8 cellular contexts compared by ENCODE assay signal in genomic region chr2:234951386-234952269, GRCh38. TPM values are rescaled to one million over a fixed set of nuclear protein-coding genes. Genes with fewer than 3 reads are reported as not detected.
DNase-seq lines count a peak whose midpoint lies in the region; ATAC-seq and TF ChIP-seq lines count a peak whose summit lies in the region.

SH3BP4 (plus strand) TSS chr2:234952017; CDS start chr2:235035003, 82,986 bp downstream.

- in situ Hi-C loops in astrocyte of the cerebellum (cut with HindIII; ENCODE audit: low sequenced_read_pairs), result loop anchor here (25.0 kb wide), 2 partner anchors 264 to 389 kb away; no protein-coding TSS in a partner anchor

- no peaks in the 10 kb centered on the region for H3K9me3 ChIP-seq in PC-3 (ENCODE audit: low read length)
- no peaks in the 10 kb centered on the region for H3K9me3 ChIP-seq in right cardiac atrium (ENCODE audit: control insufficient read depth, low read length)

- no peaks in the 10 kb centered on the region for H3K36me3 ChIP-seq in PC-3 (ENCODE audit: low read depth, low read length)

- TF ChIP-seq CTCF in PC-3 (conservative IDR thresholded peaks at IDR 0.05; ENCODE audit: low read depth, low read length), result no peak
- no peak for TF ChIP-seq CTCF in astrocyte of the cerebellum (IDR thresholded peaks at IDR 0.05; ENCODE audit: low read depth, low read length, missing control alignments)

- peaks cover 31% of the 10 kb centered on the region for H3K4me1 ChIP-seq in PC-3 (ENCODE audit: insufficient read depth, low read length)
- H3K4me1 ChIP-seq in right cardiac atrium (ENCODE audit: control insufficient read depth, insufficient read depth, low read length), result peaks cover 5% of the 10 kb centered on the region

- H3K27me3 ChIP-seq in PC-3 (ENCODE audit: low read length) (no peaks in the 10 kb centered on the region), right cardiac atrium (ENCODE audit: control insufficient read depth, insufficient read depth) (no peaks in the 10 kb centered on the region)

- peak within 1 kb of the TSS; percentile 29 for H3K27ac ChIP-seq in PC-3 (ENCODE audit: low read length)
- peak within 1 kb of the TSS; percentile 1 for H3K27ac ChIP-seq in right cardiac atrium (ENCODE audit: low read length)

- DNase-seq in activated CD8-positive, alpha-beta memory T cell treated with anti-CD3 and anti-CD28 coated beads, Interleukin-2, amount 10 ng/mL, durations not matched to agents 7 days and 5 days, result no peak
- no peak for DNase-seq in activated CD8-positive, alpha-beta memory T cell treated with anti-CD3 and anti-CD28 coated beads for 24 hours
- DNase-seq in PC-3 (peak; percentile 62), astrocyte of the cerebellum (ENCODE audit: low read depth) (no peak), right cardiac atrium (peak; percentile 87 to 95 (median 94)), posterior cingulate gyrus (peak; percentile 70 to 97 (median 75)), NK-92 (lab: John Stamatoyannopoulos, UW; ENCODE audit: unreplicated experiment) (no peak)

- ATAC-seq in activated CD8-positive, alpha-beta memory T cell treated with anti-CD3 and anti-CD28 coated beads, Interleukin-2, amount 10 ng/mL, durations not matched to agents 7 days and 5 days, result peak; percentile 51
- ATAC-seq in PC-3 (peak; percentile 68), right cardiac atrium (peak; percentile 94), GM18511 (IDR thresholded peaks at IDR 0.05; ENCODE audit: unreplicated experiment) (no peak)

- peaks cover 73% of the 10 kb centered on the region for H3K27me3 Mint-ChIP-seq in activated CD8-positive, alpha-beta memory T cell treated with anti-CD3 and anti-CD28 coated beads, Interleukin-2, amount 10 ng/mL, durations not matched to agents 7 days and 5 days

- no peaks in the 10 kb centered on the region for H3K36me3 Mint-ChIP-seq in activated CD8-positive, alpha-beta memory T cell treated with anti-CD3 and anti-CD28 coated beads, Interleukin-2, amount 10 ng/mL, durations not matched to agents 7 days and 5 days

- H2AFZ ChIP-seq in PC-3 (ENCODE audit: low read length), result peak within 1 kb of the TSS; percentile 96

- intact Hi-C loops in PC-3 (cut with micrococcal nuclease) (loop anchor here (2.0 to 10.0 kb wide), 7 partner anchors 29 to 397 kb away; no protein-coding TSS in a partner anchor), right cardiac atrium (cut with DNase I) (loop anchor here in 1 of 4 donors (10.0 kb wide), 1 partner anchor 103 kb away; no protein-coding TSS in a partner anchor), posterior cingulate gyrus (cut with DNase I) (loop anchor here (5.0 kb wide), 2 partner anchors 39 to 101 kb away; no protein-coding TSS in a partner anchor)

- no TSS peak for BruUV-seq in PC-3 (replicated peaks; lab: Mats Ljungman, UMichigan)

- H3K4me1 Mint-ChIP-seq in activated CD8-positive, alpha-beta memory T cell treated with anti-CD3 and anti-CD28 coated beads, Interleukin-2, amount 10 ng/mL, durations not matched to agents 7 days and 5 days, result peaks cover 2% of the 10 kb centered on the region

- H3K79me2 ChIP-seq in PC-3 (ENCODE audit: low read length), result peaks cover 46% of the 10 kb centered on the region

- POLR2A ChIA-PET in PC-3 (lab: Charles Lee; ENCODE audit: unreplicated experiment), result interaction anchor here (0.6 to 1.0 kb wide), 2 partner anchors 30 to 99 kb away, joined by 9 to 18 read pairs; no protein-coding TSS in a partner anchor

- H3K9ac ChIP-seq in PC-3 (ENCODE audit: low read length), result peak within 1 kb of the TSS; percentile 83

- H3K27ac Mint-ChIP-seq in activated CD8-positive, alpha-beta memory T cell treated with anti-CD3 and anti-CD28 coated beads, Interleukin-2, amount 10 ng/mL, durations not matched to agents 7 days and 5 days, result no peak within 1 kb of the TSS

- H3K9me2 ChIP-seq in PC-3 (replicated peaks; ENCODE audit: low read length), result no peaks in the 10 kb centered on the region

- H3K4me3 Mint-ChIP-seq in activated CD8-positive, alpha-beta memory T cell treated with anti-CD3 and anti-CD28 coated beads, Interleukin-2, amount 10 ng/mL, durations not matched to agents 7 days and 5 days, result peak within 1 kb of the TSS; percentile 44

- CTCF ChIA-PET in activated CD8-positive, alpha-beta memory T cell treated with anti-CD3 and anti-CD28 coated beads, Interleukin-2, amount 10 ng/mL, durations not matched to agents 7 days and 5 days (lab: Charles Lee), result no interaction called here
- CTCF ChIA-PET in PC-3 (lab: Charles Lee), result no interaction called here

- no peaks in the 10 kb centered on the region for H3F3A ChIP-seq in PC-3 (ENCODE audit: low read length, unreplicated experiment)

- H3K4me3 ChIP-seq in PC-3 (ENCODE audit: low read length) (peak within 1 kb of the TSS; percentile 83), astrocyte of the cerebellum (ENCODE audit: low read depth, low read length) (peak within 1 kb of the TSS; percentile 92), right cardiac atrium (ENCODE audit: low read length) (peak within 1 kb of the TSS; percentile 94)

- H4K20me1 ChIP-seq in PC-3 (ENCODE audit: low read length), result 0 out of 2 replicates have a peak, but pooled peaks cover 6% of the 10 kb centered on the region

- no peaks in the 10 kb centered on the region for H3K9me3 Mint-ChIP-seq in activated CD8-positive, alpha-beta memory T cell treated with anti-CD3 and anti-CD28 coated beads, Interleukin-2, amount 10 ng/mL, durations not matched to agents 7 days and 5 days (ENCODE audit: low read depth)

- peak within 1 kb of the TSS; percentile 96 for H3K4me2 ChIP-seq in PC-3 (ENCODE audit: low read length)

- WGBS in right cardiac atrium, result under 1% methylated on average over 111 of the region's 113 CpGs

RNA-seq across cellular contexts. Expression of gene SH3BP4, which starts in this region (rescaled TPM):
- total RNA-seq in activated CD8-positive, alpha-beta memory T cell treated with anti-CD3 and anti-CD28 coated beads, Interleukin-2, amount 10 ng/mL, durations not matched to agents 7 days and 5 days, result under 1 TPM in 1 of 2 experiments, not detected in 1; 0.12 TPM
- total RNA-seq in PC-3 (2014; rRNA removed) (35.2 and 47.3 TPM in 2 replicates), right cardiac atrium (10 to 100 TPM; 18.4 to 32.0 (median 21.6) TPM)
- 12.3 TPM for polyA plus RNA-seq in right cardiac atrium

Comparison
In these comparisons a context has a peak if more than half of its experiments do, and no peak if none do; other contexts are left out.
1. RNA of gene SH3BP4 (total RNA-seq): 35.2 to 47.3 TPM in PC-3 and 18.4 to 32.0 TPM in right cardiac atrium; 0.12 TPM in activated CD8-positive, alpha-beta memory T cell treated with anti-CD3 and anti-CD28 coated beads, Interleukin-2, amount 10 ng/mL, durations not matched to agents 7 days and 5 days; every median in the first group is over 10 times any median in the second.
2. Peak in ATAC-seq in activated CD8-positive, alpha-beta memory T cell treated with anti-CD3 and anti-CD28 coated beads, Interleukin-2, amount 10 ng/mL, durations not matched to agents 7 days and 5 days; RNA of the gene not detected or under 1 TPM.
3. DNase-seq: peak in PC-3 (single experiment), right cardiac atrium (3 of 3) and posterior cingulate gyrus (10 of 10); none in activated CD8-positive, alpha-beta memory T cell treated with anti-CD3 and anti-CD28 coated beads, Interleukin-2, amount 10 ng/mL, durations not matched to agents 7 days and 5 days (single experiment), activated CD8-positive, alpha-beta memory T cell treated with anti-CD3 and anti-CD28 coated beads for 24 hours (single experiment), astrocyte of the cerebellum (single experiment) and NK-92 (single experiment).
4. Peak in every context shown above with its lines, with median percentiles within 50 percentile points of each other: H3K4me3 ChIP-seq.